Comparison of ENCODE assay signal across 16 cellular contexts in genomic region chr1:67802565-67802964, GRCh38.
"Had no signal": no experiment of that assay in that cellular context is flagged by ENCODE, and none has a peak within 500 bp of the region (broad histone marks: within the 10 kb centered on the region; RNA-seq: fewer than 3 reads in every experiment).

No MANE protein-coding gene starts in this region.

- H3K4me3 ChIP-seq: upper lobe of left lung had no signal

- H3K9me3 ChIP-seq: neutrophil, upper lobe of left lung had no signal

- DNase-seq: activated CD4-positive, alpha-beta T cell treated with anti-CD3 and anti-CD28 coated beads, Interleukin-2, amount 50 U/mL, for 48 hours; activated CD8-positive, alpha-beta memory T cell treated with anti-CD3 and anti-CD28 coated beads, Interleukin-2, amount 10 ng/mL, durations not matched to agents 7 days and 5 days; activated effector memory CD4-positive, alpha-beta T cell treated with anti-CD3 and anti-CD28 coated beads, Interleukin-2, amount 50 U/mL, for 16 hours; activated T-cell treated with anti-CD3 and anti-CD28 coated beads, Interleukin-2, amount 50 U/mL, for 4 hours; amygdala; brain microvascular endothelial cell; cerebellar nuclear complex; dermis blood vessel endothelial cell; hypothalamus; right cardiac atrium; substantia nigra; upper lobe of left lung had no signal

- H3K27ac ChIP-seq: brain microvascular endothelial cell, neutrophil, upper lobe of left lung had no signal

- H3K36me3 ChIP-seq: neutrophil, upper lobe of left lung had no signal

- H3K27me3 ChIP-seq: brain microvascular endothelial cell, upper lobe of left lung had no signal

- ATAC-seq: activated CD4-positive, CD25-positive, alpha-beta regulatory T cell treated with anti-CD3 and anti-CD28 coated beads, Interleukin-2, amount 50 U/mL, for 24 hours; activated CD8-positive, alpha-beta memory T cell treated with anti-CD3 and anti-CD28 coated beads, Interleukin-2, amount 10 ng/mL, durations not matched to agents 7 days and 5 days; activated naive CD4-positive, alpha-beta T cell treated with anti-CD3 and anti-CD28 coated beads, Interleukin-2, amount 50 U/mL, for 72 hours; activated T-cell treated with anti-CD3 and anti-CD28 coated beads, Interleukin-2, amount 50 U/mL, for 4 hours; right cardiac atrium; stimulated activated effector memory CD8-positive, alpha-beta T cell treated with anti-CD3 and anti-CD28 coated beads, Interleukin-12 subunit alpha, Interleukin-12 subunit beta, amount 100 ng/mL, for 72 hours had no signal
